1 cellular context compared by ENCODE assay signal in genomic region chr1:156866679-156867015, GRCh38.
TF ChIP-seq lines count a peak whose summit lies in the region.

No MANE protein-coding gene starts in this region.

TF ChIP-seq in WTC11, 78 proteins besides CTCF, POLR2A, EP300 and RAD21 (continued from another document):
- no peak for TF ChIP-seq ARID4B (CRISPR knock-in tag; IDR thresholded peaks at IDR 0.05; ENCODE audit: borderline replicate concordance)
- TF ChIP-seq, protein P1, sequence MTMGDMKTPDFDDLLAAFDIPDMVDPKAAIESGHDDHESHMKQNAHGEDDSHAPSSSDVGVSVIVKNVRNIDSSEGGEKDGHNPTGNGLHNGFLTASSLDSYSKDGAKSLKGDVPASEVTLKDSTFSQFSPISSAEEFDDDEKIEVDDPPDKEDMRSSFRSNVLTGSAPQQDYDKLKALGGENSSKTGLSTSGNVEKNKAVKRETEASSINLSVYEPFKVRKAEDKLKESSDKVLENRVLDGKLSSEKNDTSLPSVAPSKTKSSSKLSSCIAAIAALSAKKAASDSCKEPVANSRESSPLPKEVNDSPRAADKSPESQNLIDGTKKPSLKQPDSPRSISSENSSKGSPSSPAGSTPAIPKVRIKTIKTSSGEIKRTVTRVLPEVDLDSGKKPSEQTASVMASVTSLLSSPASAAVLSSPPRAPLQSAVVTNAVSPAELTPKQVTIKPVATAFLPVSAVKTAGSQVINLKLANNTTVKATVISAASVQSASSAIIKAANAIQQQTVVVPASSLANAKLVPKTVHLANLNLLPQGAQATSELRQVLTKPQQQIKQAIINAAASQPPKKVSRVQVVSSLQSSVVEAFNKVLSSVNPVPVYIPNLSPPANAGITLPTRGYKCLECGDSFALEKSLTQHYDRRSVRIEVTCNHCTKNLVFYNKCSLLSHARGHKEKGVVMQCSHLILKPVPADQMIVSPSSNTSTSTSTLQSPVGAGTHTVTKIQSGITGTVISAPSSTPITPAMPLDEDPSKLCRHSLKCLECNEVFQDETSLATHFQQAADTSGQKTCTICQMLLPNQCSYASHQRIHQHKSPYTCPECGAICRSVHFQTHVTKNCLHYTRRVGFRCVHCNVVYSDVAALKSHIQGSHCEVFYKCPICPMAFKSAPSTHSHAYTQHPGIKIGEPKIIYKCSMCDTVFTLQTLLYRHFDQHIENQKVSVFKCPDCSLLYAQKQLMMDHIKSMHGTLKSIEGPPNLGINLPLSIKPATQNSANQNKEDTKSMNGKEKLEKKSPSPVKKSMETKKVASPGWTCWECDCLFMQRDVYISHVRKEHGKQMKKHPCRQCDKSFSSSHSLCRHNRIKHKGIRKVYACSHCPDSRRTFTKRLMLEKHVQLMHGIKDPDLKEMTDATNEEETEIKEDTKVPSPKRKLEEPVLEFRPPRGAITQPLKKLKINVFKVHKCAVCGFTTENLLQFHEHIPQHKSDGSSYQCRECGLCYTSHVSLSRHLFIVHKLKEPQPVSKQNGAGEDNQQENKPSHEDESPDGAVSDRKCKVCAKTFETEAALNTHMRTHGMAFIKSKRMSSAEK (CRISPR knock-in tag; IDR thresholded peaks at IDR 0.05; ENCODE audit: borderline replicate concordance) = no peak
- no peak for TF ChIP-seq RORB (CRISPR knock-in tag; IDR thresholded peaks at IDR 0.05)
- TF ChIP-seq, protein P2, sequence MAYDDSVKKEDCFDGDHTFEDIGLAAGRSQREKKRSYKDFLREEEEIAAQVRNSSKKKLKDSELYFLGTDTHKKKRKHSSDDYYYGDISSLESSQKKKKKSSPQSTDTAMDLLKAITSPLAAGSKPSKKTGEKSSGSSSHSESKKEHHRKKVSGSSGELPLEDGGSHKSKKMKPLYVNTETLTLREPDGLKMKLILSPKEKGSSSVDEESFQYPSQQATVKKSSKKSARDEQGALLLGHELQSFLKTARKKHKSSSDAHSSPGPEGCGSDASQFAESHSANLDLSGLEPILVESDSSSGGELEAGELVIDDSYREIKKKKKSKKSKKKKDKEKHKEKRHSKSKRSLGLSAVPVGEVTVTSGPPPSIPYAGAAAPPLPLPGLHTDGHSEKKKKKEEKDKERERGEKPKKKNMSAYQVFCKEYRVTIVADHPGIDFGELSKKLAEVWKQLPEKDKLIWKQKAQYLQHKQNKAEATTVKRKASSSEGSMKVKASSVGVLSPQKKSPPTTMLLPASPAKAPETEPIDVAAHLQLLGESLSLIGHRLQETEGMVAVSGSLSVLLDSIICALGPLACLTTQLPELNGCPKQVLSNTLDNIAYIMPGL (CRISPR knock-in tag; IDR thresholded peaks at IDR 0.05) = no peak
- no peak for TF ChIP-seq GRHL2 (CRISPR knock-in tag; IDR thresholded peaks at IDR 0.05; ENCODE audit: insufficient replicate concordance, severe bottlenecking)
- TF ChIP-seq E2F1 (CRISPR knock-in tag; IDR thresholded peaks at IDR 0.05) = no peak
- no peak for TF ChIP-seq ZNF416 (CRISPR knock-in tag; IDR thresholded peaks at IDR 0.05)
- no peak for TF ChIP-seq ZNF138 (CRISPR knock-in tag; conservative IDR thresholded peaks at IDR 0.05)
- TF ChIP-seq, protein P3, sequence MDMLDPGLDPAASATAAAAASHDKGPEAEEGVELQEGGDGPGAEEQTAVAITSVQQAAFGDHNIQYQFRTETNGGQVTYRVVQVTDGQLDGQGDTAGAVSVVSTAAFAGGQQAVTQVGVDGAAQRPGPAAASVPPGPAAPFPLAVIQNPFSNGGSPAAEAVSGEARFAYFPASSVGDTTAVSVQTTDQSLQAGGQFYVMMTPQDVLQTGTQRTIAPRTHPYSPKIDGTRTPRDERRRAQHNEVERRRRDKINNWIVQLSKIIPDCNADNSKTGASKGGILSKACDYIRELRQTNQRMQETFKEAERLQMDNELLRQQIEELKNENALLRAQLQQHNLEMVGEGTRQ (CRISPR knock-in tag; IDR thresholded peaks at IDR 0.05) = no peak
- TF ChIP-seq CREB1 (CRISPR knock-in tag; IDR thresholded peaks at IDR 0.05) = no peak
- no peak for TF ChIP-seq ZNF423 (CRISPR knock-in tag; IDR thresholded peaks at IDR 0.05)
- no peak for TF ChIP-seq AFF4 (CRISPR knock-in tag; IDR thresholded peaks at IDR 0.05; ENCODE audit: borderline replicate concordance)
TF ChIP-seq in WTC11: peak in this region for 0.
